ENCODE assay signal across 12 cellular contexts in genomic region chr5:54580997-54581741, GRCh38.
DNase-seq lines count a peak whose midpoint lies in the region; ATAC-seq and TF ChIP-seq lines count a peak whose summit lies in the region.
"Had no signal": no experiment of that assay in that cellular context is flagged by ENCODE, and none has a peak within 500 bp of the region (broad histone marks: within the 10 kb centered on the region; RNA-seq: fewer than 3 reads in every experiment).

No MANE protein-coding gene starts in this region.

- H3K27me3 Mint-ChIP-seq in central memory CD8-positive, alpha-beta T cell, result no peaks in the 10 kb centered on the region

- H3K27me3 ChIP-seq in right lobe of liver, result no peaks in the 10 kb centered on the region

- intact Hi-C loops in right lobe of liver (cut with DNase I), result no loop called here

- H3K4me1 Mint-ChIP-seq in central memory CD8-positive, alpha-beta T cell, result peaks cover 23% of the 10 kb centered on the region
- H3K4me1 Mint-ChIP-seq in stimulated activated effector memory CD8-positive, alpha-beta T cell treated with anti-CD3 and anti-CD28 coated beads, Interleukin-12 subunit alpha, Interleukin-12 subunit beta, amount 100 ng/mL, for 72 hours, result peaks cover 6% of the 10 kb centered on the region

- DNase-seq in EL (peak; percentile 43), right lobe of liver (no peak), KBM-7 (no peak)
- no peak for DNase-seq in central memory CD8-positive, alpha-beta T cell (ENCODE audit: low spot score in 2 of 2)
- no peak for DNase-seq in stimulated activated effector memory CD8-positive, alpha-beta T cell treated with anti-CD3 and anti-CD28 coated beads, Interleukin-12 subunit alpha, Interleukin-12 subunit beta, amount 100 ng/mL, for 72 hours (ENCODE audit: low spot score in 2 of 2)
- no peak for DNase-seq in stimulated activated CD4-positive, alpha-beta T cell treated with anti-CD3 and anti-CD28 coated beads, Interleukin-15, amount 100 ng/mL, for 24 hours
- DNase-seq in stimulated activated CD4-positive, alpha-beta T cell treated with anti-CD3 and anti-CD28 coated beads, Interleukin-4, amount 100 ng/mL, for 24 hours, result no peak
- DNase-seq: foreskin fibroblast; Kasumi-1; naive thymus-derived CD4-positive, alpha-beta T cell; SW 1271 had no signal

- H3K27ac Mint-ChIP-seq in central memory CD8-positive, alpha-beta T cell (ENCODE audit: low read depth), result peak overlapping the region; percentile 4
- peak overlapping the region; percentile 43 for H3K27ac Mint-ChIP-seq in stimulated activated effector memory CD8-positive, alpha-beta T cell treated with anti-CD3 and anti-CD28 coated beads, Interleukin-12 subunit alpha, Interleukin-12 subunit beta, amount 100 ng/mL, for 72 hours

- H3K4me1 ChIP-seq in right lobe of liver, result peaks cover 0 to 17% (median 4%) of the 10 kb centered on the region in 4 donors

- H3K36me3 ChIP-seq in right lobe of liver, result no peaks in the 10 kb centered on the region

- no peak for ATAC-seq in central memory CD8-positive, alpha-beta T cell (replicated peaks; ENCODE audit: extremely low read depth, poor library complexity, severe bottlenecking)
- ATAC-seq in right lobe of liver (peak; percentile 69 to 87 (median 78)), HG03571 (IDR thresholded peaks at IDR 0.05; ENCODE audit: unreplicated experiment) (no peak)
- ATAC-seq in stimulated activated effector memory CD8-positive, alpha-beta T cell treated with anti-CD3 and anti-CD28 coated beads, Interleukin-12 subunit alpha, Interleukin-12 subunit beta, amount 100 ng/mL, for 72 hours, result no peak
- ATAC-seq: naive thymus-derived CD4-positive, alpha-beta T cell had no signal

- in situ Hi-C loops in KBM-7 (cut with MboI; ENCODE audit: low pct_unique_long_range_greater_than_20kb, low sequenced_read_pairs), result no loop called here

- no peak for TF ChIP-seq POLR2A in right lobe of liver (IDR thresholded peaks at IDR 0.05)

- H3K9me3 Mint-ChIP-seq in central memory CD8-positive, alpha-beta T cell, result peaks cover under 1% of the 10 kb centered on the region
- H3K9me3 Mint-ChIP-seq in stimulated activated effector memory CD8-positive, alpha-beta T cell treated with anti-CD3 and anti-CD28 coated beads, Interleukin-12 subunit alpha, Interleukin-12 subunit beta, amount 100 ng/mL, for 72 hours, result no peaks in the 10 kb centered on the region

- H3K36me3 Mint-ChIP-seq in central memory CD8-positive, alpha-beta T cell (ENCODE audit: insufficient read depth), result peaks cover 2% of the 10 kb centered on the region
- no peaks in the 10 kb centered on the region for H3K36me3 Mint-ChIP-seq in stimulated activated effector memory CD8-positive, alpha-beta T cell treated with anti-CD3 and anti-CD28 coated beads, Interleukin-12 subunit alpha, Interleukin-12 subunit beta, amount 100 ng/mL, for 72 hours

- TF ChIP-seq CTCF in right lobe of liver (IDR thresholded peaks at IDR 0.05), result no peak

- peaks cover 0 to 3% (median 0%) of the 10 kb centered on the region in 4 donors for H3K9me3 ChIP-seq in right lobe of liver

- peak overlapping the region in 1 of 3 donors; percentile 13 for H3K27ac ChIP-seq in right lobe of liver

- no peak overlapping the region for H3K4me3 Mint-ChIP-seq in central memory CD8-positive, alpha-beta T cell
- no peak overlapping the region for H3K4me3 Mint-ChIP-seq in stimulated activated effector memory CD8-positive, alpha-beta T cell treated with anti-CD3 and anti-CD28 coated beads, Interleukin-12 subunit alpha, Interleukin-12 subunit beta, amount 100 ng/mL, for 72 hours
- H3K4me3 Mint-ChIP-seq: naive thymus-derived CD4-positive, alpha-beta T cell had no signal

- 36% methylated on average over 6 of the region's 6 CpGs for WGBS in right lobe of liver (ENCODE audit: insufficient coverage, low coverage, low lambda C conversion rate, missing lambda C conversion rate)

- H3K4me3 ChIP-seq in right lobe of liver, result no peak overlapping the region

Comparison
In these comparisons a context has a peak if more than half of its experiments do, and no peak if none do; other contexts are left out.
1. ATAC-seq: peak in right lobe of liver (4 of 4); none in central memory CD8-positive, alpha-beta T cell (single experiment), stimulated activated effector memory CD8-positive, alpha-beta T cell treated with anti-CD3 and anti-CD28 coated beads, Interleukin-12 subunit alpha, Interleukin-12 subunit beta, amount 100 ng/mL, for 72 hours (single experiment) and HG03571 (single experiment).